In genomic region chr9:95131023-95131943, GRCh38 we compare ENCODE assay signal across 8 cellular contexts.
DNase-seq lines count a peak whose midpoint lies in the region; ATAC-seq and TF ChIP-seq lines count a peak whose summit lies in the region.

No MANE protein-coding gene starts in this region.

- intact Hi-C loops in heart right ventricle (cut with DNase I) (loop anchor here in 4 of 10 donors (1.0 to 5.0 kb wide), 3 partner anchors 348 to 464 kb away; no protein-coding TSS in a partner anchor), prostate gland (cut with DNase I) (loop anchor here (2.0 to 5.0 kb wide), 2 partner anchors 36 to 450 kb away; no protein-coding TSS in a partner anchor)

- TF ChIP-seq CTCF in heart right ventricle (IDR thresholded peaks at IDR 0.05) (peak; percentile 57 to 89 (median 85)), prostate gland (IDR thresholded peaks at IDR 0.05) (peak; percentile 32 to 78 (median 68))

- H3K27me3 Mint-ChIP-seq in activated naive CD8-positive, alpha-beta T cell treated with anti-CD3 and anti-CD28 coated beads for 36 hours, result no peaks in the 10 kb centered on the region

- peaks cover 2% of the 10 kb centered on the region for H3K4me1 Mint-ChIP-seq in activated naive CD8-positive, alpha-beta T cell treated with anti-CD3 and anti-CD28 coated beads for 36 hours

- no peak for TF ChIP-seq POLR2A in prostate gland (IDR thresholded peaks at IDR 0.05)

- ATAC-seq in heart right ventricle, result peak in 7 of 8 donors; percentile 37 to 59 (median 43)
- ATAC-seq in GM18519 (IDR thresholded peaks at IDR 0.05; ENCODE audit: low FRiP score, unreplicated experiment), result no peak
- no peak for ATAC-seq in HG02840 (IDR thresholded peaks at IDR 0.05; ENCODE audit: low FRiP score, unreplicated experiment)

- H3K4me1 ChIP-seq in heart right ventricle, result peaks cover 0 to 11% (median 6%) of the 10 kb centered on the region in 9 donors
- no peaks in the 10 kb centered on the region for H3K4me1 ChIP-seq in prostate gland (replicated peaks)

- H3K36me3 ChIP-seq in heart right ventricle (peaks cover 0 to 10% (median 0%) of the 10 kb centered on the region in 9 donors), prostate gland (no peaks in the 10 kb centered on the region)

- WGBS in heart right ventricle, 2 donors, result 41 to 45% methylated on average over 7 of the region's 7 CpGs
- 18% methylated on average over 7 of the region's 7 CpGs for WGBS in prostate gland

- H3K9me3 ChIP-seq in heart right ventricle, result no peaks in the 10 kb centered on the region
- no peaks in the 10 kb centered on the region for H3K9me3 ChIP-seq in prostate gland

- H3K36me3 Mint-ChIP-seq in activated naive CD8-positive, alpha-beta T cell treated with anti-CD3 and anti-CD28 coated beads for 36 hours, result peaks cover 2% of the 10 kb centered on the region

- H3K4me3 ChIP-seq in heart right ventricle (no peak overlapping the region), prostate gland (no peak overlapping the region)

- no peak overlapping the region for H3K27ac ChIP-seq in heart right ventricle
- H3K27ac ChIP-seq in prostate gland, result peak overlapping the region; percentile 41 to 43

- H3K27me3 ChIP-seq in heart right ventricle (no peaks in the 10 kb centered on the region), prostate gland (replicated peaks; ENCODE audit: insufficient read depth) (no peaks in the 10 kb centered on the region)

- DNase-seq in DMS79 treated with DMSO at 0.1 percent for 48 hours (lab: John Stamatoyannopoulos, UW), result peak; percentile 50
- DNase-seq in LHCN-M2 (ENCODE audit: low read depth), result peak; percentile 52
- DNase-seq in SK-MEL-5 (ENCODE audit: low read depth, low spot score), result peak; percentile 81
- DNase-seq in activated naive CD8-positive, alpha-beta T cell treated with anti-CD3 and anti-CD28 coated beads for 36 hours, result peak; percentile 21
- peak; percentile 47 to 67 for DNase-seq in heart right ventricle
- peak; percentile 63 for DNase-seq in prostate gland (ENCODE audit: low spot score)

- in situ Hi-C loops in SK-MEL-5 (cut with HindIII; ENCODE audit: low pct_unique_long_range_greater_than_20kb, low sequenced_read_pairs), result no loop called here

- no peak overlapping the region for H3K27ac Mint-ChIP-seq in activated naive CD8-positive, alpha-beta T cell treated with anti-CD3 and anti-CD28 coated beads for 36 hours

- H3K9me3 Mint-ChIP-seq in activated naive CD8-positive, alpha-beta T cell treated with anti-CD3 and anti-CD28 coated beads for 36 hours, result no peaks in the 10 kb centered on the region

- no peak overlapping the region for H3K4me3 Mint-ChIP-seq in activated naive CD8-positive, alpha-beta T cell treated with anti-CD3 and anti-CD28 coated beads for 36 hours

Comparison
In these comparisons a context has a peak if more than half of its experiments do, and no peak if none do; other contexts are left out.
1. DNase-seq: peak in every context shown above with its lines; median percentile 81 in SK-MEL-5; 63 in prostate gland; 57 in heart right ventricle; 52 in LHCN-M2; 50 in DMS79 treated with DMSO at 0.1 percent for 48 hours; 21 in activated naive CD8-positive, alpha-beta T cell treated with anti-CD3 and anti-CD28 coated beads for 36 hours.
2. ATAC-seq: peak in heart right ventricle (7 of 8); none in GM18519 (single experiment) and HG02840 (single experiment).
3. H3K27ac ChIP-seq: peak in prostate gland (2 of 2); none in heart right ventricle (0 of 10).